In genomic region chr10:97196213-97197029, GRCh38 we compare ENCODE assay signal across 8 cellular contexts.
A peak's percentile ranks its signal among the peaks of the same experiment; 100 is the strongest.
DNase-seq lines count a peak whose midpoint lies in the region; ATAC-seq and TF ChIP-seq lines count a peak whose summit lies in the region.

No MANE protein-coding gene starts in this region.

- CTCF ChIA-PET in HEK293T (lab: Yijun Ruan, JAX), result interaction anchor here (0.5 to 5.3 kb wide), 21 partner anchors 8 to 967 kb away, joined by 3 to 45 read pairs (median 3); no protein-coding TSS in a partner anchor

- no peak for ATAC-seq in HG03457 (IDR thresholded peaks at IDR 0.05; ENCODE audit: unreplicated experiment)

- DNase-seq in DMS 273 treated with DMSO at 0.1 percent for 48 hours (lab: John Stamatoyannopoulos, UW) (peak; percentile 12), HEK293T (ENCODE audit: extremely low spot score) (peak; percentile 86), NCI-H2171 (lab: John Stamatoyannopoulos, UW) (peak; percentile 61), cerebellar cortex (ENCODE audit: low spot score) (peak; percentile 50), left kidney (ENCODE audit: low read depth, low spot score) (peak; percentile 86)
- peak; percentile 54 for DNase-seq in activated CD4-positive, CD25-positive, alpha-beta regulatory T cell treated with anti-CD3 and anti-CD28 coated beads, Interleukin-2, amount 50 U/mL, for 72 hours
- peak; percentile 60 for DNase-seq in stimulated activated CD4-positive, alpha-beta T cell treated with anti-CD3 and anti-CD28 coated beads, Interleukin-2, amount 100 ng/mL, for 4 hours (ENCODE audit: low read depth)

- POLR2A ChIA-PET in HEK293T (lab: Yijun Ruan, JAX), result no interaction called here

TF ChIP-seq in HEK293T, 16 proteins besides CTCF, POLR2A, EP300 and RAD21:
- TF ChIP-seq ZNF384 (IDR thresholded peaks at IDR 0.05), result no peak
- TF ChIP-seq L3MBTL2 (conservative IDR thresholded peaks at IDR 0.05), result no peak
- no peak for TF ChIP-seq FOXM1 (IDR thresholded peaks at IDR 0.05; ENCODE audit: borderline replicate concordance)
- no peak for TF ChIP-seq ELF4 (IDR thresholded peaks at IDR 0.05)
- TF ChIP-seq ARNT (IDR thresholded peaks at IDR 0.05), result no peak
- TF ChIP-seq SUZ12 (IDR thresholded peaks at IDR 0.05), result no peak
- no peak for TF ChIP-seq BHLHE40 (IDR thresholded peaks at IDR 0.05; ENCODE audit: borderline replicate concordance)
- no peak for TF ChIP-seq NFRKB (IDR thresholded peaks at IDR 0.05)
- TF ChIP-seq PKNOX1 (IDR thresholded peaks at IDR 0.05), result no peak
- no peak for TF ChIP-seq FOXK2 (IDR thresholded peaks at IDR 0.05)
- TF ChIP-seq LEF1 (IDR thresholded peaks at IDR 0.05; ENCODE audit: borderline replicate concordance), result no peak
- no peak for TF ChIP-seq TARDBP (IDR thresholded peaks at IDR 0.05)
- no peak for TF ChIP-seq CTBP1 (IDR thresholded peaks at IDR 0.05; ENCODE audit: borderline replicate concordance)
- TF ChIP-seq HDGF (IDR thresholded peaks at IDR 0.05; ENCODE audit: borderline replicate concordance), result no peak
- TF ChIP-seq FOXA1 (IDR thresholded peaks at IDR 0.05), result no peak
- TF ChIP-seq SP1 (IDR thresholded peaks at IDR 0.05), result no peak
TF ChIP-seq in HEK293T: peak in this region for 0.

Comparison
In these comparisons a context has a peak if more than half of its experiments do, and no peak if none do; other contexts are left out.
1. DNase-seq: peak in every context shown above with its lines; median percentile 86 in HEK293T; 86 in left kidney; 61 in NCI-H2171; 60 in stimulated activated CD4-positive, alpha-beta T cell treated with anti-CD3 and anti-CD28 coated beads, Interleukin-2, amount 100 ng/mL, for 4 hours; 54 in activated CD4-positive, CD25-positive, alpha-beta regulatory T cell treated with anti-CD3 and anti-CD28 coated beads, Interleukin-2, amount 50 U/mL, for 72 hours; 50 in cerebellar cortex; 12 in DMS 273 treated with DMSO at 0.1 percent for 48 hours.